In genomic region chr13:113638173-113638746, GRCh38 we compare ENCODE assay signal across 19 cellular contexts. TPM values are rescaled to one million over a fixed set of nuclear protein-coding genes. Genes with fewer than 3 reads are reported as not detected.
"Had no signal": no experiment of that assay in that cellular context is flagged by ENCODE, and none has a peak within 500 bp of the region (broad histone marks: within the 10 kb centered on the region; RNA-seq: fewer than 3 reads in every experiment).

No MANE protein-coding gene starts in this region.

- H3K4me1 ChIP-seq: neural progenitor cell, tibial nerve had no signal

- H3K79me2 ChIP-seq: hepatocyte had no signal

- H3K9me3 ChIP-seq: SK-N-SH, tibial nerve had no signal

- H2AFZ ChIP-seq: hepatocyte, neural progenitor cell had no signal

- H3K27me3 ChIP-seq: hepatocyte, neural progenitor cell, tibial nerve had no signal

- DNase-seq: activated CD4-positive, alpha-beta T cell treated with anti-CD3 and anti-CD28 coated beads, Interleukin-2, amount 10 ng/mL, durations not matched to agents 24 days and 14 days; anterior cingulate cortex; cerebellar nuclear complex; dermis blood vessel endothelial cell; erythroblast; retina; SK-N-SH; stimulated activated CD4-positive, alpha-beta T cell treated with anti-CD3 and anti-CD28 coated beads, Interleukin-15, amount 100 ng/mL, for 24 hours; stimulated activated CD4-positive, alpha-beta T cell treated with anti-CD3 and anti-CD28 coated beads, Interleukin-4, amount 100 ng/mL, for 1 hour; stimulated activated naive B cell treated with anti-CD40 and anti-IgM and Interleukin-4, amounts not matched to agents 10 μg/mL and 1 μg/mL and 100 μg/mL, for 72 hours; T1000 had no signal

- H3K4me2 ChIP-seq: hepatocyte, neural progenitor cell, SK-N-SH had no signal

- ATAC-seq: stimulated activated naive B cell treated with anti-CD40 and anti-IgM and Interleukin-4, amounts not matched to agents 10 μg/mL and 1 μg/mL and 100 μg/mL, for 72 hours; T-cell had no signal

- H3K4me3 ChIP-seq: hepatocyte, neural progenitor cell, skin epidermis, tibial nerve had no signal

- H3K27ac ChIP-seq: hepatocyte, neural progenitor cell, skin epidermis, tibial nerve had no signal

RNA-seq across cellular contexts. Expression of gene ATP4B, which starts 19.7 kb away (rescaled TPM):
- total RNA-seq: activated CD4-positive, alpha-beta T cell treated with anti-CD3 and anti-CD28 coated beads, Interleukin-2, amount 10 ng/mL, durations not matched to agents 24 days and 14 days; activated T-helper 1 cell treated with anti-CD3 and anti-CD28 coated beads, Interleukin-12 subunit alpha, Interleukin-12 subunit beta, Interleukin-2, Interleukin-4 antibody, amounts not matched to agents 30 ng/mL and 10 ng/mL and 1 ng/mL, durations not matched to agents 14 hours and 24 hours and 36 hours; dermis blood vessel endothelial cell; lung microvascular endothelial cell; subcutaneous adipose tissue; T-cell; tibial nerve had no signal
- polyA plus RNA-seq: SK-N-SH had no signal

RNA-seq across cellular contexts. Expression of gene GRK1, which starts 28.8 kb away (rescaled TPM):
- total RNA-seq: activated T-helper 1 cell treated with anti-CD3 and anti-CD28 coated beads, Interleukin-12 subunit alpha, Interleukin-12 subunit beta, Interleukin-2, Interleukin-4 antibody, amounts not matched to agents 30 ng/mL and 10 ng/mL and 1 ng/mL, durations not matched to agents 14 hours and 24 hours and 36 hours; dermis blood vessel endothelial cell; lung microvascular endothelial cell; subcutaneous adipose tissue; T-cell; tibial nerve had no signal
- polyA plus RNA-seq: hepatocyte had no signal
